ENCODE assay signal across 39 cellular contexts in genomic region chr7:140068033-140068432, GRCh38.
"Had no signal": no experiment of that assay in that cellular context is flagged by ENCODE, and none has a peak within 500 bp of the region (broad histone marks: within the 10 kb centered on the region; RNA-seq: fewer than 3 reads in every experiment).

No MANE protein-coding gene starts in this region.

- H3K27ac Mint-ChIP-seq: activated naive CD4-positive, alpha-beta T cell treated with anti-CD3 and anti-CD28 coated beads for 36 hours; activated naive CD4-positive, alpha-beta T cell treated with anti-CD3 and anti-CD28 coated beads, Interleukin-2, amount 10 ng/mL, durations not matched to agents 7 days and 5 days; activated naive CD4-positive, alpha-beta T cell treated with anti-CD3 and anti-CD28 coated beads, Interleukin-2, amount 50 U/mL, for 24 hours; activated naive CD4-positive, alpha-beta T cell treated with anti-CD3 and anti-CD28 coated beads, Interleukin-2, amount 50 U/mL, for 72 hours; activated naive CD8-positive, alpha-beta T cell; activated naive CD8-positive, alpha-beta T cell treated with anti-CD3 and anti-CD28 coated beads for 36 hours; activated naive CD8-positive, alpha-beta T cell treated with anti-CD3 and anti-CD28 coated beads, Interleukin-2, amount 10 ng/mL, durations not matched to agents 7 days and 5 days; activated naive CD8-positive, alpha-beta T cell treated with anti-CD3 and anti-CD28 coated beads, Interleukin-2, amount 50 U/mL, for 24 hours; activated T-cell treated with anti-CD3 and anti-CD28 coated beads, Interleukin-2, amount 50 U/mL, for 24 hours; activated T-cell treated with anti-CD3 and anti-CD28 coated beads, Interleukin-2, amount 50 U/mL, for 72 hours; activated T-helper 1 cell treated with anti-CD3 and anti-CD28 coated beads, Interleukin-12 subunit alpha, Interleukin-12 subunit beta, Interleukin-2, Interleukin-4 antibody, amounts not matched to agents 30 ng/mL and 10 ng/mL and 1 ng/mL, durations not matched to agents 14 hours and 24 hours and 36 hours; activated T-helper 17 cell treated with anti-CD3 and anti-CD28 coated beads, Interleukin-2, amount 50 U/mL, for 72 hours; activated T-helper 2 cell treated with anti-CD3 and anti-CD28 coated beads, Interferon-gamma antibody, Interleukin-2, Interleukin-4, amounts not matched to agents 10 μg/mL and 5 μg/mL and 100 μg/mL, durations not matched to agents 14 hours and 24 hours and 36 hours; brain had no signal

- H3K27me3 Mint-ChIP-seq: activated naive CD4-positive, alpha-beta T cell treated with anti-CD3 and anti-CD28 coated beads, Interleukin-2, amount 50 U/mL, for 24 hours; activated naive CD8-positive, alpha-beta T cell; activated naive CD8-positive, alpha-beta T cell treated with anti-CD3 and anti-CD28 coated beads, Interleukin-2, amount 50 U/mL, for 24 hours; activated T-cell treated with anti-CD3 and anti-CD28 coated beads, Interleukin-2, amount 50 U/mL, for 24 hours; activated T-helper 17 cell treated with anti-CD3 and anti-CD28 coated beads, Interleukin-2, amount 50 U/mL, for 72 hours; central memory CD8-positive, alpha-beta T cell had no signal

- H3K36me3 ChIP-seq: adrenal gland, ascending aorta, brain microvascular endothelial cell, breast epithelium, cardiac muscle cell had no signal

- H3K9me3 ChIP-seq: body of pancreas had no signal

- H3K4me3 ChIP-seq: adrenal gland, ascending aorta, body of pancreas, breast epithelium, cardiac muscle cell had no signal

- H3K27ac ChIP-seq: adrenal gland, ascending aorta, body of pancreas, brain microvascular endothelial cell, breast epithelium, cardiac muscle cell had no signal

- H3K4me1 Mint-ChIP-seq: activated T-helper 17 cell treated with anti-CD3 and anti-CD28 coated beads, Interleukin-2, amount 50 U/mL, for 72 hours; brain had no signal

- DNase-seq: activated effector memory CD4-positive, alpha-beta T cell treated with anti-CD3 and anti-CD28 coated beads, Interleukin-2, amount 50 U/mL, for 16 hours; activated effector memory CD4-positive, alpha-beta T cell treated with Interleukin-2 at 50 U/mL for 16 hours; activated gamma-delta T cell; activated gamma-delta T cell treated with Interleukin-2 at 50 U/mL for 16 hours; activated naive CD4-positive, alpha-beta T cell; activated naive CD4-positive, alpha-beta T cell treated with anti-CD3 and anti-CD28 coated beads for 36 hours; activated naive CD4-positive, alpha-beta T cell treated with anti-CD3 and anti-CD28 coated beads, Interleukin-2, amount 10 ng/mL, durations not matched to agents 7 days and 5 days; activated naive CD4-positive, alpha-beta T cell treated with anti-CD3 and anti-CD28 coated beads, Interleukin-2, amount 50 U/mL, for 16 hours; activated naive CD4-positive, alpha-beta T cell treated with Interleukin-2 at 50 U/mL for 16 hours; activated naive CD8-positive, alpha-beta T cell treated with anti-CD3 and anti-CD28 coated beads for 36 hours; activated naive CD8-positive, alpha-beta T cell treated with anti-CD3 and anti-CD28 coated beads, Interleukin-2, amount 10 ng/mL, durations not matched to agents 7 days and 5 days; activated naive CD8-positive, alpha-beta T cell treated with anti-CD3 and anti-CD28 coated beads, Interleukin-2, amount 50 U/mL, for 24 hours; activated T-cell treated with anti-CD3 and anti-CD28 coated beads, Interleukin-2, amount 50 U/mL, for 24 hours; activated T-cell treated with anti-CD3 and anti-CD28 coated beads, Interleukin-2, amount 50 U/mL, for 4 hours; activated T-cell treated with anti-CD3 and anti-CD28 coated beads, Interleukin-2, amount 50 U/mL, for 48 hours; activated T-cell treated with anti-CD3 and anti-CD28 coated beads, Interleukin-2, amount 50 U/mL, for 72 hours; adrenal gland; amniotic stem cell; amygdala; anterior cingulate cortex; aorta; body of pancreas; brain microvascular endothelial cell; caudate nucleus; central memory CD4-positive, alpha-beta T cell; cerebellar nuclear complex had no signal

- FAIRE-seq: astrocyte, bronchial epithelial cell had no signal

- H3K36me3 Mint-ChIP-seq: brain had no signal

- ATAC-seq: activated naive CD4-positive, alpha-beta T cell treated with anti-CD3 and anti-CD28 coated beads, Interleukin-2, amount 50 U/mL, for 72 hours; activated naive CD8-positive, alpha-beta T cell treated with anti-CD3 and anti-CD28 coated beads, Interleukin-2, amount 50 U/mL, for 24 hours; activated T-cell treated with anti-CD3 and anti-CD28 coated beads, Interleukin-2, amount 50 U/mL, for 4 hours; activated T-cell treated with anti-CD3 and anti-CD28 coated beads, Interleukin-2, amount 50 U/mL, for 72 hours; activated T-helper 17 cell treated with anti-CD3 and anti-CD28 coated beads, Interleukin-2, amount 50 U/mL, for 72 hours; body of pancreas had no signal

- H3K4me1 ChIP-seq: adrenal gland, ascending aorta, breast epithelium had no signal

- H3K4me3 Mint-ChIP-seq: activated naive CD4-positive, alpha-beta T cell treated with anti-CD3 and anti-CD28 coated beads for 36 hours; activated naive CD4-positive, alpha-beta T cell treated with anti-CD3 and anti-CD28 coated beads, Interleukin-2, amount 10 ng/mL, durations not matched to agents 7 days and 5 days; activated naive CD4-positive, alpha-beta T cell treated with anti-CD3 and anti-CD28 coated beads, Interleukin-2, amount 50 U/mL, for 24 hours; activated naive CD8-positive, alpha-beta T cell; activated naive CD8-positive, alpha-beta T cell treated with anti-CD3 and anti-CD28 coated beads for 36 hours; activated naive CD8-positive, alpha-beta T cell treated with anti-CD3 and anti-CD28 coated beads, Interleukin-2, amount 10 ng/mL, durations not matched to agents 7 days and 5 days; activated naive CD8-positive, alpha-beta T cell treated with anti-CD3 and anti-CD28 coated beads, Interleukin-2, amount 50 U/mL, for 24 hours; activated T-cell treated with anti-CD3 and anti-CD28 coated beads, Interleukin-2, amount 50 U/mL, for 24 hours; activated T-cell treated with anti-CD3 and anti-CD28 coated beads, Interleukin-2, amount 50 U/mL, for 4 hours; activated T-cell treated with anti-CD3 and anti-CD28 coated beads, Interleukin-2, amount 50 U/mL, for 72 hours; activated T-helper 1 cell treated with anti-CD3 and anti-CD28 coated beads, Interleukin-12 subunit alpha, Interleukin-12 subunit beta, Interleukin-2, Interleukin-4 antibody, amounts not matched to agents 30 ng/mL and 10 ng/mL and 1 ng/mL, durations not matched to agents 14 hours and 24 hours and 36 hours; activated T-helper 17 cell treated with anti-CD3 and anti-CD28 coated beads, Interleukin-2, amount 50 U/mL, for 72 hours; brain; central memory CD8-positive, alpha-beta T cell had no signal

- H3K27me3 ChIP-seq: adrenal gland, ascending aorta, body of pancreas, brain microvascular endothelial cell, breast epithelium had no signal
